In the genomic region with DNA sequence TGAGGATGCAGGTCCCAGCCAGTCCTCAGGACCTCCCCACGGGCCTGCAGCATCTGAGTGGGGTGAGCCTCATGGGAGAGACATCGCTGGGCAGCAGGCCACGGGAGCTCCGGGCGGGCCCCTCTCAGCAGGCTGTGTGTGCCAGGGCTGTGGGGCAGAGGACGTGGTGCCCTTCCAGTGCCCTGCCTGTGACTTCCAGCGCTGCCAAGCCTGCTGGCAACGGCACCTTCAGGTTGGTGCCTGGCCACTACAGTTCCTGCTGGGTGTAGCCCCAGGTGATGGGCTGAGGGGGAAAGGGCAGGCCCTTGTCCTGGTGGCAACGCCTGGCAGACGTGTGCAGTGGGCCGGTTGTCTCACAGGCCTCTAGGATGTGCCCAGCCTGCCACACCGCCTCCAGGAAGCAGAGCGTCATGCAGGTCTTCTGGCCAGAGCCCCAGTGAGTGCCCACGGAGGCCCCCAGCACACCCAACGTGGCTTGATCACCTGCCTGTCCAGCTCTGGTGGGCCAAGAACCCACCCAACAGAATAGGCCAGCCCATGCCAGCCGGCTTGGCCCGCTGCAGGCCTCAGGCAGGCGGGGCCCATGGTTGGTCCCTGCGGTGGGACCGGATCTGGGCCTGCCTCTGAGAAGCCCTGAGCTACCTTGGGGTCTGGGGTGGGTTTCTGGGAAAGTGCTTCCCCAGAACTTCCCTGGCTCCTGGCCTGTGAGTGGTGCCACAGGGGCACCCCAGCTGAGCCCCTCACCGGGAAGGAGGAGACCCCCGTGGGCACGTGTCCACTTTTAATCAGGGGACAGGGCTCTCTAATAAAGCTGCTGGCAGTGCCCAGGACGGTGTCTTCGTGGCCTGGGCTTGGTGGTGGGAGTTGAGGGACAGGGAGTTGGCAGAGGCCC, we compare ENCODE assay signal across 11 cellular contexts. TPM values are rescaled to one million over a fixed set of nuclear protein-coding genes. Genes with fewer than 3 reads are reported as not detected.
DNase-seq lines count a peak whose midpoint lies in the region; ATAC-seq and TF ChIP-seq lines count a peak whose summit lies in the region.
"Had no signal": no experiment of that assay in that cellular context is flagged by ENCODE, and none has a peak within 500 bp of the region (broad histone marks: within the 10 kb centered on the region; RNA-seq: fewer than 3 reads in every experiment).

No MANE protein-coding gene starts in this region.

- peaks cover 37% of the 10 kb centered on the region for H3K36me3 ChIP-seq in BLaER1
- H3K36me3 ChIP-seq in HUES6 (ENCODE audit: control insufficient read depth, insufficient read depth, low read length) = peaks cover 7% of the 10 kb centered on the region
- H3K36me3 ChIP-seq in PC-3 (ENCODE audit: low read depth, low read length) = peaks cover 4% of the 10 kb centered on the region; the same call in 1 of the 2 replicates

- H3K9ac ChIP-seq in BLaER1 = peak overlapping the region; percentile 50
- H3K9ac ChIP-seq in HUES6 (ENCODE audit: low read length) = no peak overlapping the region
- H3K9ac ChIP-seq in PC-3 (ENCODE audit: low read length) = no peak overlapping the region

- BruUV-seq in PC-3 (replicated peaks; lab: Mats Ljungman, UMichigan) = no TSS peak

- H3K4me2 ChIP-seq in BLaER1 (peak overlapping the region; percentile 99), PC-3 (ENCODE audit: low read length) (no peak overlapping the region)

- H3K27ac ChIP-seq in BLaER1 (peak overlapping the region; percentile 82), HUES6 (ENCODE audit: low read depth, low read length) (no peak overlapping the region), PC-3 (ENCODE audit: low read length) (no peak overlapping the region)
- H3K27ac ChIP-seq: tibial artery had no signal

- H3K9me3 ChIP-seq in BLaER1 (no peaks in the 10 kb centered on the region), HUES6 (ENCODE audit: control insufficient read depth, insufficient read depth, low read depth, low read length) (no peaks in the 10 kb centered on the region), PC-3 (ENCODE audit: low read length) (no peaks in the 10 kb centered on the region)
- H3K9me3 ChIP-seq: HAP-1, tibial artery had no signal

- no peak for DNase-seq in effector memory CD8-positive, alpha-beta T cell
- no peak for DNase-seq in memory B cell (ENCODE audit: low spot score in 2 of 2)
- DNase-seq in PC-3 = no peak
- DNase-seq in hippocampal formation (lab: John Stamatoyannopoulos, UW) = no peak
- no peak for DNase-seq in NCI-H2227 (lab: John Stamatoyannopoulos, UW; ENCODE audit: unreplicated experiment)
- DNase-seq in GM20000 (ENCODE audit: low spot score) = no peak
- DNase-seq: NCI-H446 treated with DMSO at 0.1 percent for 48 hours had no signal

- no peaks in the 10 kb centered on the region for H3F3A ChIP-seq in PC-3 (ENCODE audit: low read length, unreplicated experiment)

- H3K27ac Mint-ChIP-seq in effector memory CD8-positive, alpha-beta T cell = peak overlapping the region in 1 of 2 donors; percentile 97
- peak overlapping the region; percentile 50 for H3K27ac Mint-ChIP-seq in memory B cell

- CTCF ChIA-PET in PC-3 (lab: Charles Lee) = interaction anchor here (1.0 kb wide), 1 partner anchor 54 kb away, joined by 4 read pairs; no protein-coding TSS in a partner anchor

- H3K9me2 ChIP-seq in PC-3 (replicated peaks; ENCODE audit: low read length) = no peaks in the 10 kb centered on the region

- TF ChIP-seq CTCF in PC-3 (conservative IDR thresholded peaks at IDR 0.05; ENCODE audit: low read depth, low read length) (no peak), GM20000 (IDR thresholded peaks at IDR 0.05; ENCODE audit: extremely low read depth, missing control alignments) (no peak)

- H3K4me1 ChIP-seq in BLaER1 (peaks cover 76% of the 10 kb centered on the region), HUES6 (ENCODE audit: control insufficient read depth, insufficient read depth, low read length) (peaks cover 32% of the 10 kb centered on the region), PC-3 (ENCODE audit: insufficient read depth, low read length) (peaks cover 39% of the 10 kb centered on the region)
- H3K4me1 ChIP-seq: HAP-1 had no signal

- intact Hi-C loops in PC-3 (cut with micrococcal nuclease) = no loop called here

- H3K79me2 ChIP-seq in PC-3 (ENCODE audit: low read length) = 0 out of 2 replicates have a peak, but pooled peaks cover 7% of the 10 kb centered on the region

- H2AFZ ChIP-seq in PC-3 (ENCODE audit: low read length) = no peak overlapping the region

- peak overlapping the region; percentile 43 to 47 for H3K4me3 Mint-ChIP-seq in effector memory CD8-positive, alpha-beta T cell
- H3K4me3 Mint-ChIP-seq in memory B cell = no peak overlapping the region

- no peaks in the 10 kb centered on the region for H3K27me3 Mint-ChIP-seq in effector memory CD8-positive, alpha-beta T cell
- no peaks in the 10 kb centered on the region for H3K27me3 Mint-ChIP-seq in memory B cell

- H4K20me1 ChIP-seq in BLaER1 (peaks cover 58% of the 10 kb centered on the region), PC-3 (ENCODE audit: low read length) (no peaks in the 10 kb centered on the region)

- H3K36me3 Mint-ChIP-seq in effector memory CD8-positive, alpha-beta T cell (ENCODE audit: insufficient read depth) = peaks cover 40% of the 10 kb centered on the region
- peaks cover 3% of the 10 kb centered on the region for H3K36me3 Mint-ChIP-seq in memory B cell

- no peaks in the 10 kb centered on the region for H3K9me3 Mint-ChIP-seq in effector memory CD8-positive, alpha-beta T cell
- H3K9me3 Mint-ChIP-seq in memory B cell = no peaks in the 10 kb centered on the region

- no peaks in the 10 kb centered on the region for H3K27me3 ChIP-seq in BLaER1
- no peaks in the 10 kb centered on the region for H3K27me3 ChIP-seq in HUES6 (ENCODE audit: control insufficient read depth, insufficient read depth, low read length)
- no peaks in the 10 kb centered on the region for H3K27me3 ChIP-seq in PC-3 (ENCODE audit: low read length)
- H3K27me3 ChIP-seq: tibial artery had no signal

- POLR2A ChIA-PET in PC-3 (lab: Charles Lee; ENCODE audit: unreplicated experiment) = interaction anchor here (0.6 kb wide), 1 partner anchor 13 kb away, joined by 3 read pairs; no protein-coding TSS in a partner anchor

- H3K4me1 Mint-ChIP-seq in effector memory CD8-positive, alpha-beta T cell (ENCODE audit: low read depth in 2 of 2) = peaks cover 8 to 18% of the 10 kb centered on the region in 2 donors
- peaks cover 21% of the 10 kb centered on the region for H3K4me1 Mint-ChIP-seq in memory B cell

- H3K4me3 ChIP-seq in BLaER1 (no peak overlapping the region), HUES6 (ENCODE audit: low read depth, low read length) (peak overlapping the region; percentile 66; the same call in 1 of the 2 replicates), PC-3 (ENCODE audit: low read length) (no peak overlapping the region)
- H3K4me3 ChIP-seq: HAP-1 had no signal

- no peak for ATAC-seq in effector memory CD8-positive, alpha-beta T cell (replicated peaks)
- ATAC-seq in memory B cell (ENCODE audit: low read depth) = no peak
- ATAC-seq in PC-3 = no peak

RNA-seq across cellular contexts. Expression of a gene that starts 0.8 kb away (rescaled TPM):
- total RNA-seq in PC-3 (2014; rRNA removed) = 41.6 and 59.0 TPM in 2 replicates

RNA-seq across cellular contexts. Expression of a gene that starts 12.1 kb away (rescaled TPM):
- 71.2 and 73.5 TPM in 2 replicates for total RNA-seq in PC-3 (2014; rRNA removed)

RNA-seq across cellular contexts. Expression of a gene that starts 12.2 kb away (rescaled TPM):
- total RNA-seq in PC-3 (2014; rRNA removed) = 37.9 and 56.8 TPM in 2 replicates

RNA-seq across cellular contexts. Expression of a gene that starts 37.6 kb away (rescaled TPM):
- total RNA-seq in PC-3 (2014; rRNA removed) = 43.0 and 56.2 TPM in 2 replicates

RNA-seq across cellular contexts. Expression of a gene that starts 40.8 kb away (rescaled TPM):
- total RNA-seq in PC-3 (2014; rRNA removed) = 17.3 and 18.6 TPM in 2 replicates
